Comparison of ENCODE assay signal across 8 cellular contexts in genomic region chr1:9129391-9130041, GRCh38. TPM values are rescaled to one million over a fixed set of nuclear protein-coding genes. Genes with fewer than 3 reads are reported as not detected.
DNase-seq lines count a peak whose midpoint lies in the region; ATAC-seq lines count a peak whose summit lies in the region.

No MANE protein-coding gene starts in this region.

- no peaks in the 10 kb centered on the region for H3K9me3 ChIP-seq in mesodermal cell (ENCODE audit: control insufficient read depth, low read length)

- no peaks in the 10 kb centered on the region for H3K36me3 ChIP-seq in mesodermal cell (ENCODE audit: control insufficient read depth, insufficient read depth, low read length)

- peak; percentile 39 for ATAC-seq in HG02884 (IDR thresholded peaks at IDR 0.05; ENCODE audit: unreplicated experiment)

- no peak overlapping the region for H3K27ac ChIP-seq in mesodermal cell (ENCODE audit: low read depth, low read length, severe bottlenecking)

- WGBS in mesodermal cell (ENCODE audit: insufficient coverage in 2 of 2), 2 experiments, result 0 to 11% methylated on average over 6 to 27 of the region's 34 CpGs

- H3K4me3 ChIP-seq in mesodermal cell (ENCODE audit: extremely low read depth, insufficient read depth, low read length, poor library complexity, severe bottlenecking), result peak overlapping the region; percentile 39

- peaks cover 9% of the 10 kb centered on the region for H3K4me1 ChIP-seq in mesodermal cell (ENCODE audit: control insufficient read depth, insufficient read depth, low read length, poor library complexity, severe bottlenecking)

- DNase-seq in DMS 273 (lab: John Stamatoyannopoulos, UW; ENCODE audit: unreplicated experiment), result peak; percentile 90
- DNase-seq in DMS 273 treated with DMSO at 0.1 percent for 48 hours (lab: John Stamatoyannopoulos, UW), result no peak
- peak; percentile 61 for DNase-seq in NCI-H226
- DNase-seq in activated CD4-positive, alpha-beta T cell treated with anti-CD3 and anti-CD28 coated beads, Interleukin-2, amount 50 U/mL, for 48 hours, result peak; percentile 80 to 85
- DNase-seq in effector CD8-positive, alpha-beta T cell (lab: John Stamatoyannopoulos, UW), result peak; percentile 88
- DNase-seq in stimulated activated CD8-positive, alpha-beta memory T cell treated with anti-CD3 and anti-CD28 coated beads, Interleukin-4, amount 100 ng/mL, for 1 hour (ENCODE audit: low read depth in 2 of 2, low spot score in 1 of 2), result peak; percentile 74 to 76

RNA-seq across cellular contexts. Expression of gene GPR157, which starts 0.6 kb away (rescaled TPM):
- polyA plus RNA-seq in mesodermal cell (2013, experiment 1 of 2), result 2.2 TPM
- 3.9 TPM for polyA plus RNA-seq in mesodermal cell (2013, experiment 2 of 2)
